In genomic region chr17:47751471-47751870, GRCh38 we compare ENCODE assay signal across 1 cellular context.
TF ChIP-seq lines count a peak whose summit lies in the region.

No MANE protein-coding gene starts in this region.

TF ChIP-seq in K562, 482 proteins besides CTCF, POLR2A, EP300 and RAD21:
- TF ChIP-seq SMC3 (conservative IDR thresholded peaks at IDR 0.05; ENCODE audit: insufficient read depth, low read depth, low read length) = no peak
- TF ChIP-seq C11orf30 (IDR thresholded peaks at IDR 0.05; ENCODE audit: low read depth) = peak; percentile 51; the same call in 1 of the 2 replicates
- peak; percentile 18; the same call in 1 of the 2 replicates for TF ChIP-seq MAFG (tag; conservative IDR thresholded peaks at IDR 0.05)
- TF ChIP-seq THRB (CRISPR knock-in tag; conservative IDR thresholded peaks at IDR 0.05) = no peak
- TF ChIP-seq SREBF2 (CRISPR knock-in tag; IDR thresholded peaks at IDR 0.05) = no peak
- no peak for TF ChIP-seq ZNF133 (CRISPR knock-in tag; IDR thresholded peaks at IDR 0.05)
- TF ChIP-seq RB1 (IDR thresholded peaks at IDR 0.05; ENCODE audit: low read depth) = no peak
- no peak for TF ChIP-seq NFXL1 (CRISPR knock-in tag; IDR thresholded peaks at IDR 0.05)
- no peak for TF ChIP-seq ZNF140 (CRISPR knock-in tag; IDR thresholded peaks at IDR 0.05)
- TF ChIP-seq ZKSCAN8 (CRISPR knock-in tag; IDR thresholded peaks at IDR 0.05) = no peak
- TF ChIP-seq, protein P1, sequence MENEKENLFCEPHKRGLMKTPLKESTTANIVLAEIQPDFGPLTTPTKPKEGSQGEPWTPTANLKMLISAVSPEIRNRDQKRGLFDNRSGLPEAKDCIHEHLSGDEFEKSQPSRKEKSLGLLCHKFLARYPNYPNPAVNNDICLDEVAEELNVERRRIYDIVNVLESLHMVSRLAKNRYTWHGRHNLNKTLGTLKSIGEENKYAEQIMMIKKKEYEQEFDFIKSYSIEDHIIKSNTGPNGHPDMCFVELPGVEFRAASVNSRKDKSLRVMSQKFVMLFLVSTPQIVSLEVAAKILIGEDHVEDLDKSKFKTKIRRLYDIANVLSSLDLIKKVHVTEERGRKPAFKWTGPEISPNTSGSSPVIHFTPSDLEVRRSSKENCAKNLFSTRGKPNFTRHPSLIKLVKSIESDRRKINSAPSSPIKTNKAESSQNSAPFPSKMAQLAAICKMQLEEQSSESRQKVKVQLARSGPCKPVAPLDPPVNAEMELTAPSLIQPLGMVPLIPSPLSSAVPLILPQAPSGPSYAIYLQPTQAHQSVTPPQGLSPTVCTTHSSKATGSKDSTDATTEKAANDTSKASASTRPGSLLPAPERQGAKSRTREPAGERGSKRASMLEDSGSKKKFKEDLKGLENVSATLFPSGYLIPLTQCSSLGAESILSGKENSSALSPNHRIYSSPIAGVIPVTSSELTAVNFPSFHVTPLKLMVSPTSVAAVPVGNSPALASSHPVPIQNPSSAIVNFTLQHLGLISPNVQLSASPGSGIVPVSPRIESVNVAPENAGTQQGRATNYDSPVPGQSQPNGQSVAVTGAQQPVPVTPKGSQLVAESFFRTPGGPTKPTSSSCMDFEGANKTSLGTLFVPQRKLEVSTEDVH (IDR thresholded peaks at IDR 0.05; ENCODE audit: low read depth, partially characterized antibody) = no peak
- no peak for TF ChIP-seq RFX7 (CRISPR knock-in tag; IDR thresholded peaks at IDR 0.05)
- peak; percentile 77 for TF ChIP-seq ZNF316 (IDR thresholded peaks at IDR 0.05)
- no peak for TF ChIP-seq PREB (CRISPR knock-in tag; IDR thresholded peaks at IDR 0.05)
- TF ChIP-seq GABPA (tag; conservative IDR thresholded peaks at IDR 0.05; ENCODE audit: low read depth) = no peak
- no peak for TF ChIP-seq ZNF263 (CRISPR knock-in tag; IDR thresholded peaks at IDR 0.05; ENCODE audit: borderline replicate concordance)
- TF ChIP-seq ESRRB (CRISPR knock-in tag; IDR thresholded peaks at IDR 0.05; ENCODE audit: borderline replicate concordance) = no peak
- no peak for TF ChIP-seq SLC30A9 (CRISPR knock-in tag; IDR thresholded peaks at IDR 0.05)
- TF ChIP-seq MYNN (IDR thresholded peaks at IDR 0.05) = no peak
- no peak for TF ChIP-seq MYNN (CRISPR knock-in tag; IDR thresholded peaks at IDR 0.05)
- no peak for TF ChIP-seq ZNF707 (CRISPR knock-in tag; conservative IDR thresholded peaks at IDR 0.05)
